ENCODE assay signal across 1 cellular context in genomic region chr22:44147036-44147645, GRCh38.
TF ChIP-seq lines count a peak whose summit lies in the region.

No MANE protein-coding gene starts in this region.

TF ChIP-seq in H1, 55 proteins besides CTCF, POLR2A, EP300 and RAD21 (continued from another document):
- no peak for TF ChIP-seq CHD7 (IDR thresholded peaks at IDR 0.05; ENCODE audit: insufficient replicate concordance, low read length)
- TF ChIP-seq JUN (IDR thresholded peaks at IDR 0.05; ENCODE audit: low read depth, low read length): no peak
- TF ChIP-seq BRCA1 (IDR thresholded peaks at IDR 0.05; ENCODE audit: low read depth, low read length): no peak
- TF ChIP-seq GTF2F1 (IDR thresholded peaks at IDR 0.05; ENCODE audit: borderline replicate concordance, low read depth, low read length): no peak
- no peak for TF ChIP-seq PHF8 (conservative IDR thresholded peaks at IDR 0.05; ENCODE audit: low read depth, low read length)
- no peak for TF ChIP-seq CEBPB (IDR thresholded peaks at IDR 0.05; ENCODE audit: low read depth, low read length)
- no peak for TF ChIP-seq YY1 (IDR thresholded peaks at IDR 0.05; ENCODE audit: low read depth, low read length)
